7 cellular contexts compared by ENCODE assay signal in the genomic region with DNA sequence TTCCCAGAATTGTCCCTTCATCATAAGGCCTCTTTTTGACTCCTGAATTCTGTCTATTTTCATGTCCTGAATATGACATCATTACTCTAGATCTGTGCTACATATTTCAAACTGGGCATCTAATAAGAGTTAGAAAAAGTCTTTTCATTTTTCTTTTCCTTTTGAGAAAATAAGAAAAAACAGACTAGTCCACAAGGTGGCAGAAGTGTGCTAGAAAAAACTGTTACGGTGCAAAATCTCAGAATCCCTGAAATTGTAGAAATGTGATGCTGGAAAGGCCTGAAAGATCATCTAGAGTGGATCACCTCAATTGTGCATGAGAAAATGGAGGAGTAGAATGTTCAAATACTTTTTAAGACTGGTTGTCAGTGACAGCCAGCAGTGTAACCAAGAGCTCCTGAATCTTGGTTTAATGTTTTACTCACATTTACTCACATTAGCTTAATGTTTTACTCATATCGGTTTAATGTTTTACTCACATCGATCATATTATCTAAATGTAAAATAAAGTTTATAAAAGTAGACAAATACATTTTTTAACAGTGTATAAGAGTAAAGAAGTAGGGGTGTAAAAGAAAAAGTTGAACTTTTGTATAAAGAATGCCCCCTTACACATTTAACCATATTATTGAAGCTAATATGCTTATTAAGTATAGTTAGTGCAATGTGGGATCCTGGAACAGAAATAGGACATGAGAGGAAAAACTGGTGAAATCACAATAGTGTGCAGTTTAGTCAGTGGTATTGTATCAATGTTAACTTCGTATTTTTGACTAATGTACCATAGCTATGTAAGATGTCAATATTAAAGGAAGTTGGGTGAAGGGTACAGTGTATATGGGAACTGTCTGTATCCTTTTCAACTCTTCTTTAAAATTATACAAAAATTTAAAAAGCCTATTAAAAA. TPM values are rescaled to one million over a fixed set of nuclear protein-coding genes. Genes with fewer than 3 reads are reported as not detected.
DNase-seq lines count a peak whose midpoint lies in the region; ATAC-seq, FAIRE-seq and TF ChIP-seq lines count a peak whose summit lies in the region.

No MANE protein-coding gene starts in this region.

- H3K4me1 ChIP-seq in colonic mucosa: no peaks in the 10 kb centered on the region

- H3K79me2 ChIP-seq in neural cell (replicated peaks; ENCODE audit: insufficient read depth, low read length): no peaks in the 10 kb centered on the region

- TF ChIP-seq POLR2A in H54 (IDR thresholded peaks at IDR 0.05; ENCODE audit: low read depth, low read length): no peak

- H3K9me3 ChIP-seq in colonic mucosa: no peaks in the 10 kb centered on the region
- H3K9me3 ChIP-seq in neural cell (ENCODE audit: low read length): no peaks in the 10 kb centered on the region

- ATAC-seq in GM18873 (IDR thresholded peaks at IDR 0.05; ENCODE audit: low FRiP score, unreplicated experiment): no peak

- intact Hi-C loops in colonic mucosa (cut with DNase I): no loop called here

- H3K27me3 ChIP-seq in colonic mucosa (no peaks in the 10 kb centered on the region), neural cell (ENCODE audit: insufficient read depth, low read depth, low read length) (no peaks in the 10 kb centered on the region)

- TF ChIP-seq CTCF in GM12864 (IDR thresholded peaks at IDR 0.05; ENCODE audit: low read depth, low read length, missing control alignments) (peak; percentile 19), colonic mucosa (IDR thresholded peaks at IDR 0.05) (no peak), neural cell (IDR thresholded peaks at IDR 0.05; ENCODE audit: poor library complexity, severe bottlenecking) (peak; percentile 57)

- H3K4me3 ChIP-seq in GM12864 (ENCODE audit: low read depth, low read length) (no peak overlapping the region), colonic mucosa (no peak overlapping the region), neural cell (ENCODE audit: low read length) (no peak overlapping the region)

- no peaks in the 10 kb centered on the region for H4K20me1 ChIP-seq in neural cell (ENCODE audit: insufficient read depth)

- TF ChIP-seq EP300 in neural cell (conservative IDR thresholded peaks at IDR 0.05; ENCODE audit: poor library complexity, severe bottlenecking): no peak

- no peak overlapping the region for H3K4me2 ChIP-seq in neural cell (ENCODE audit: low read length)

- H3K9ac ChIP-seq in colonic mucosa (ENCODE audit: low read depth in 2 of 2, low read length in 2 of 2) (no peak overlapping the region), neural cell (ENCODE audit: low read length) (no peak overlapping the region)

- H3K36me3 ChIP-seq in colonic mucosa (no peaks in the 10 kb centered on the region), neural cell (ENCODE audit: insufficient read depth, low read length) (no peaks in the 10 kb centered on the region)

- DNase-seq in GM12864 (ENCODE audit: low read depth): no peak
- DNase-seq in NCI-H1417 (lab: John Stamatoyannopoulos, UW): peak in 2 of 3 experiments; percentile 5 to 62
- DNase-seq in colonic mucosa: no peak
- DNase-seq in activated effector memory CD4-positive, alpha-beta T cell treated with Interleukin-2 at 50 U/mL for 16 hours: no peak
- no peak for DNase-seq in H54 (ENCODE audit: insufficient read length, low spot score)

- H2AFZ ChIP-seq in neural cell (ENCODE audit: low read depth, low read length): no peak overlapping the region

- H3F3A ChIP-seq in neural cell (ENCODE audit: insufficient read depth, low read length, poor library complexity, severe bottlenecking): no peaks in the 10 kb centered on the region

- peak; percentile 53 for TF ChIP-seq RAD21 in neural cell (conservative IDR thresholded peaks at IDR 0.05)

- H3K9me2 ChIP-seq in neural cell (ENCODE audit: insufficient read depth, low read length): no peaks in the 10 kb centered on the region

- peak overlapping the region; percentile 6 for H3K27ac ChIP-seq in colonic mucosa
- H3K27ac ChIP-seq in neural cell (ENCODE audit: low read length): no peak overlapping the region

- no peak for FAIRE-seq in H54 (lab: Jason Lieb, UNC)

TF ChIP-seq in neural cell, 6 proteins besides CTCF, POLR2A, EP300 and RAD21:
- TF ChIP-seq POLR2AphosphoS5 (IDR thresholded peaks at IDR 0.05) (no peak), SMC3 (conservative IDR thresholded peaks at IDR 0.05; ENCODE audit: poor library complexity) (peak; percentile 59), TAF1 (IDR thresholded peaks at IDR 0.05; ENCODE audit: low read depth) (no peak)

RNA-seq across cellular contexts. Expression of a gene that starts 15.2 kb away (rescaled TPM):
- under 1 TPM in 1 of 2 donors, not detected in 1; 0.10 TPM for total RNA-seq in colonic mucosa
- polyA plus RNA-seq in neural cell: not detected in 2 replicates
- not detected in 2 replicates for polyA minus RNA-seq in neural cell

RNA-seq across cellular contexts. Expression of a gene that starts 30.3 kb away (rescaled TPM):
- total RNA-seq in colonic mucosa: 1 to 10 TPM; 1.8 to 3.6 TPM
- not detected in 2 replicates for polyA plus RNA-seq in neural cell
- polyA minus RNA-seq in neural cell: not detected in 2 replicates

RNA-seq across cellular contexts. Expression of a gene that starts 35.1 kb away (rescaled TPM):
- total RNA-seq in colonic mucosa: 10 to 100 TPM; 15.3 to 22.2 TPM
- 17.5 and 20.7 TPM in 2 replicates for polyA plus RNA-seq in neural cell
- polyA minus RNA-seq in neural cell: 21.4 and 23.9 TPM in 2 replicates

Comparison
In these comparisons a context has a peak if more than half of its experiments do, and no peak if none do; other contexts are left out.
1. DNase-seq: peak in NCI-H1417 (2 of 3); none in GM12864 (single experiment), colonic mucosa (single experiment), activated effector memory CD4-positive, alpha-beta T cell treated with Interleukin-2 at 50 U/mL for 16 hours (single experiment) and H54 (single experiment).